Comparison of ENCODE assay signal across 32 cellular contexts in the genomic region with DNA sequence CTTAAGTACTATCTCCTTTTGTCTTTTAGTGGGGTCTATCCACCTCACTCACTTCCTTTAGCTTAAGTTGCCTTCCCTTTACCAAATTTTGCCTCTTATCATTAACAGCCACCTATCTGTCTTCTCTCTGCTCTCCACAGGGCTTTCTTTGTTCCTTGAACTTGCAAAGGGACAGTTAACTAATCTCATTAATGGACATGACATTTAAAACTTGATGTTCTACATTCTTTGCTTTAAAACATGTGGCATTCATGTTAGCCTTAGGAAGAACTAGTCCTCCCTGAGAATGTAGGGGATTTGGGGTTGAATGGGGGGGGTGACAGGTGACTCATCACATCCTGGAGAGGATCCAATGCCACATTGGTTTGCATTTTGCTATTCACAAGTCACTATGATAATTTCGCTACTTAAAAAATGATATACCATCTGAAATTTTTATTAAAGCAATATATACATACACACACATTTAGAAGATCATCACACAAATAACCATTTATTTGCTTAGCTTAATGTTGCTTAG. TPM values are rescaled to one million over a fixed set of nuclear protein-coding genes. Genes with fewer than 3 reads are reported as not detected.
DNase-seq lines count a peak whose midpoint lies in the region; ATAC-seq and TF ChIP-seq lines count a peak whose summit lies in the region.
"Had no signal": no experiment of that assay in that cellular context is flagged by ENCODE, and none has a peak within 500 bp of the region (broad histone marks: within the 10 kb centered on the region; RNA-seq: fewer than 3 reads in every experiment).

No MANE protein-coding gene starts in this region.

- ATAC-seq in GM18520 (IDR thresholded peaks at IDR 0.05; ENCODE audit: unreplicated experiment) (no peak), HG03175 (IDR thresholded peaks at IDR 0.05; ENCODE audit: unreplicated experiment) (no peak)
- ATAC-seq: activated CD4-positive, alpha-beta T cell treated with anti-CD3 and anti-CD28 coated beads for 36 hours; gastroesophageal sphincter; left ventricle myocardium superior; naive thymus-derived CD8-positive, alpha-beta T cell; psoas muscle; stimulated activated naive CD8-positive, alpha-beta T cell treated with anti-CD3 and anti-CD28 coated beads, Interleukin-15, Interleukin-2, amounts not matched to agents 100 U/mL and 50 U/mL, for 24 hours; T-helper 17 cell had no signal

- peak; percentile 9 for DNase-seq in HCEC 1CT
- peak; percentile 35 for DNase-seq in SK-MEL-5 (ENCODE audit: low read depth, low spot score)
- peak; percentile 3 for DNase-seq in iPS-NIHi11 (ENCODE audit: low spot score)
- DNase-seq in stimulated activated naive CD4-positive, alpha-beta T cell (lab: John Stamatoyannopoulos, UW): no peak
- no peak for DNase-seq in GM13977 (ENCODE audit: low spot score)
- DNase-seq: activated CD4-positive, alpha-beta T cell treated with anti-CD3 and anti-CD28 coated beads for 36 hours; activated gamma-delta T cell; activated T-cell treated with anti-CD3 and anti-CD28 coated beads, Interleukin-2, amount 50 U/mL, for 24 hours; CD4-positive, alpha-beta memory T cell; dermis blood vessel endothelial cell; DMS153; Karpas-422; left ventricle myocardium superior; midbrain; naive thymus-derived CD8-positive, alpha-beta T cell; NCI-H1694; NCI-H2171 treated with DMSO at 0.1 percent for 48 hours; NCI-H526 treated with DMSO at 0.1 percent for 48 hours; nucleus accumbens; psoas muscle; sigmoid colon; SK-N-SH; stimulated activated CD4-positive, alpha-beta T cell treated with anti-CD3 and anti-CD28 coated beads, Interleukin-15, amount 100 ng/mL, for 24 hours; stimulated activated naive CD8-positive, alpha-beta T cell treated with anti-CD3 and anti-CD28 coated beads, Interleukin-15, Interleukin-2, amounts not matched to agents 100 U/mL and 50 U/mL, for 24 hours; T-helper 17 cell had no signal

- H2AFZ ChIP-seq in ACC112 (ENCODE audit: low read length, unreplicated experiment): peak overlapping the region; percentile 25
- H2AFZ ChIP-seq: hepatocyte had no signal

- no peaks in the 10 kb centered on the region for H3K36me3 ChIP-seq in ACC112 (ENCODE audit: insufficient read depth, low read length)
- H3K36me3 ChIP-seq: gastroesophageal sphincter, sigmoid colon, thoracic aorta, vagina had no signal

- H3K4me1 ChIP-seq in ACC112 (ENCODE audit: control insufficient read depth, insufficient read depth, low read length, unreplicated experiment): peaks cover 7% of the 10 kb centered on the region
- H3K4me1 ChIP-seq: gastroesophageal sphincter, psoas muscle, sigmoid colon, vagina had no signal

- no peak for TF ChIP-seq CTCF in GM13977 (IDR thresholded peaks at IDR 0.05; ENCODE audit: extremely low read depth, insufficient read depth, missing control alignments)

- H3K27me3 ChIP-seq in ACC112 (ENCODE audit: insufficient read depth, low read length): no peaks in the 10 kb centered on the region
- H3K27me3 ChIP-seq: gastroesophageal sphincter, hepatocyte, sigmoid colon, vagina had no signal

- in situ Hi-C loops in SK-MEL-5 (cut with HindIII; ENCODE audit: low pct_unique_long_range_greater_than_20kb, low sequenced_read_pairs): no loop called here
- in situ Hi-C loops in GM13977 (cut with MboI; ENCODE audit: low pct_unique_long_range_greater_than_20kb, low sequenced_read_pairs, unreplicated experiment): no loop called here

- H3K27ac ChIP-seq in ACC112 (ENCODE audit: low read depth, low read length): no peak overlapping the region
- H3K27ac ChIP-seq: gastroesophageal sphincter, hepatocyte, psoas muscle, sigmoid colon, thoracic aorta, vagina had no signal

- no peak overlapping the region for H3K4me3 ChIP-seq in ACC112 (ENCODE audit: low read depth, low read length)
- H3K4me3 ChIP-seq: gastroesophageal sphincter, hepatocyte, psoas muscle, sigmoid colon, thoracic aorta, vagina had no signal

- H3K79me2 ChIP-seq in ACC112 (ENCODE audit: control insufficient read depth, insufficient read depth, low read length, unreplicated experiment): no peaks in the 10 kb centered on the region
- H3K79me2 ChIP-seq: hepatocyte had no signal

RNA-seq across cellular contexts. Expression of a gene that starts 41.0 kb away (rescaled TPM):
- 12.8 and 12.9 TPM in 2 replicates for total RNA-seq in SK-MEL-5 (2014; rRNA removed; shearing (Covaris generic))
- 11.5 and 16.5 TPM in 2 replicates for polyA plus RNA-seq in SK-MEL-5 (2015; cell fraction: cytosol; rRNA removed)
- polyA plus RNA-seq in SK-MEL-5 (2015; cell fraction: nucleus; rRNA removed): 13.1 and 20.9 TPM in 2 replicates
- polyA plus RNA-seq: naive thymus-derived CD8-positive, alpha-beta T cell had no signal

Comparison
In these comparisons a context has a peak if more than half of its experiments do, and no peak if none do; other contexts are left out.
1. DNase-seq: peak in HCEC 1CT (single experiment), SK-MEL-5 (single experiment) and iPS-NIHi11 (single experiment); none in stimulated activated naive CD4-positive, alpha-beta T cell (0 of 6) and GM13977 (single experiment).